In the genomic region with DNA sequence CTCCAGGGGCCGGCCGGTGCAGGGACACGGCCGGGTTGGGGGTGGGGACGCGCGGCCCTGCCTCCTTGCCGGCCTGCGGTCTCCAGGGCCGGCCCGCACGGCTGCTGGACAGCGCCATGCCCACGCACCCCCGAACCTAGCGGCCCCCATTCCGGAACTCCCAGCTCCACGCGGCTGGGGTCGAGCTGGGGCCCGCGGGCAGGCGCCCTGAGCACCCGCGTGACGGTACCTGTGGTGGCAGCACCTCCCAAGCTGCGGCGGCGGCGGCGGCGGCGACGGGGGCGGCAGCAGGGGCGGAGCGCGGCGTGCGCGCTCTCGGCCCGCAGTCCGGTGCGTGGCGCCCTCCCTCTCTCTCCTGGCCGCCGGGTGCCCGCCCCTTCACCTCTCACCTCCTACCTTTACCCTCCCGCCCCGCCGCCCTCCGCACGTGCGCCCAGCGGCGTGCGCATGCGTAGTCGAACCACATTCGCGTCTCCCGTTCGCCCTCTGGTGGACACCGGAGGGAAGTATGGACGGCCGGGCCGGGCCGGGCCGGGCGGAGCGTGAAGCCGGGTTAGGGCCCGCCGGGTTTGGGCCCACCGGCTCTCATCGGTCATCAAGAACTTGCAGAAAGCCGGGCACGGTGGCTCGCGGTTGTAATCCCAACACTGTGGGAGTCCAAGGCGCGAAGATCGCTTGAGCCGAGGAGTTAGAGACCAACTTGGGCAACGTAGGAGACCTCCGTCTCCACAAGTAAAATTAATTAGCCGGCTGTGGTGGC, we compare ENCODE assay signal across 1 cellular context.
TF ChIP-seq lines count a peak whose summit lies in the region.

A gene (minus strand): TSS at position 372 of the 760 bp plus-strand sequence. CDS start 32,948 bp downstream, outside the sequence.

TF ChIP-seq in HepG2, 621 proteins besides CTCF, POLR2A, EP300 and RAD21 (continued from another document and continues in another):
- TF ChIP-seq HNF4G (IDR thresholded peaks at IDR 0.05; ENCODE audit: borderline replicate concordance, low read depth, low read length), result peak; percentile 34; the same call in 1 of the 2 replicates
- TF ChIP-seq HNF4G (CRISPR knock-in tag; IDR thresholded peaks at IDR 0.05; ENCODE audit: borderline replicate concordance, low read depth), result no peak; the same call in 1 of the 2 replicates
- TF ChIP-seq ZNF224 (CRISPR knock-in tag; IDR thresholded peaks at IDR 0.05), result peak; percentile 60; the same call in 1 of the 2 replicates
- TF ChIP-seq, protein P1, sequence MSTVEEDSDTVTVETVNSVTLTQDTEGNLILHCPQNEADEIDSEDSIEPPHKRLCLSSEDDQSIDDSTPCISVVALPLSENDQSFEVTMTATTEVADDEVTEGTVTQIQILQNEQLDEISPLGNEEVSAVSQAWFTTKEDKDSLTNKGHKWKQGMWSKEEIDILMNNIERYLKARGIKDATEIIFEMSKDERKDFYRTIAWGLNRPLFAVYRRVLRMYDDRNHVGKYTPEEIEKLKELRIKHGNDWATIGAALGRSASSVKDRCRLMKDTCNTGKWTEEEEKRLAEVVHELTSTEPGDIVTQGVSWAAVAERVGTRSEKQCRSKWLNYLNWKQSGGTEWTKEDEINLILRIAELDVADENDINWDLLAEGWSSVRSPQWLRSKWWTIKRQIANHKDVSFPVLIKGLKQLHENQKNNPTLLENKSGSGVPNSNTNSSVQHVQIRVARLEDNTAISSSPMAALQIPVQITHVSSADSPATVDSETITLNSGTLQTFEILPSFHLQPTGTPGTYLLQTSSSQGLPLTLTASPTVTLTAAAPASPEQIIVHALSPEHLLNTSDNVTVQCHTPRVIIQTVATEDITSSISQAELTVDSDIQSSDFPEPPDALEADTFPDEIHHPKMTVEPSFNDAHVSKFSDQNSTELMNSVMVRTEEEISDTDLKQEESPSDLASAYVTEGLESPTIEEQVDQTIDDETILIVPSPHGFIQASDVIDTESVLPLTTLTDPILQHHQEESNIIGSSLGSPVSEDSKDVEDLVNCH (CRISPR knock-in tag; IDR thresholded peaks at IDR 0.05), result no peak
- no peak for TF ChIP-seq SOX13 (IDR thresholded peaks at IDR 0.05)
- peak in 1 of 2 experiments; percentile 70; a peak in 1 of 4 replicates for TF ChIP-seq SOX13 (CRISPR knock-in tag; conservative IDR thresholded peaks at IDR 0.05 in 1 of 2, IDR thresholded peaks at IDR 0.05 in 1 of 2)
- 0 out of 2 replicates have a peak, but pooled peaks have one; percentile 66 for TF ChIP-seq ZNF572 (CRISPR knock-in tag; IDR thresholded peaks at IDR 0.05)
- no peak for TF ChIP-seq ZNF121 (CRISPR knock-in tag; IDR thresholded peaks at IDR 0.05)
- TF ChIP-seq, protein P2, sequence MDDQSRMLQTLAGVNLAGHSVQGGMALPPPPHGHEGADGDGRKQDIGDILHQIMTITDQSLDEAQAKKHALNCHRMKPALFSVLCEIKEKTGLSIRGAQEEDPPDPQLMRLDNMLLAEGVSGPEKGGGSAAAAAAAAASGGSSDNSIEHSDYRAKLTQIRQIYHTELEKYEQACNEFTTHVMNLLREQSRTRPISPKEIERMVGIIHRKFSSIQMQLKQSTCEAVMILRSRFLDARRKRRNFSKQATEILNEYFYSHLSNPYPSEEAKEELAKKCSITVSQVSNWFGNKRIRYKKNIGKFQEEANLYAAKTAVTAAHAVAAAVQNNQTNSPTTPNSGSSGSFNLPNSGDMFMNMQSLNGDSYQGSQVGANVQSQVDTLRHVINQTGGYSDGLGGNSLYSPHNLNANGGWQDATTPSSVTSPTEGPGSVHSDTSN (CRISPR knock-in tag; IDR thresholded peaks at IDR 0.05; ENCODE audit: borderline replicate concordance), result no peak
- peak; percentile 67; the same call in 1 of the 2 replicates for TF ChIP-seq ZNF441 (CRISPR knock-in tag; IDR thresholded peaks at IDR 0.05; ENCODE audit: borderline replicate concordance)
- TF ChIP-seq THAP11 (CRISPR knock-in tag; IDR thresholded peaks at IDR 0.05), result peak; percentile 95
- peak; percentile 43; the same call in 1 of the 2 replicates for TF ChIP-seq HMG20A (CRISPR knock-in tag; IDR thresholded peaks at IDR 0.05; ENCODE audit: borderline replicate concordance)
- TF ChIP-seq EED (CRISPR knock-in tag; IDR thresholded peaks at IDR 0.05), result no peak
- TF ChIP-seq GATA4 (IDR thresholded peaks at IDR 0.05; ENCODE audit: borderline replicate concordance, low read depth), result no peak
- TF ChIP-seq CBX2 (IDR thresholded peaks at IDR 0.05; ENCODE audit: low read depth, low read length), result no peak
- TF ChIP-seq CBX2 (CRISPR knock-in tag; IDR thresholded peaks at IDR 0.05; ENCODE audit: low read depth), result peak; percentile 40; the same call in 1 of the 2 replicates
- TF ChIP-seq, protein P3, sequence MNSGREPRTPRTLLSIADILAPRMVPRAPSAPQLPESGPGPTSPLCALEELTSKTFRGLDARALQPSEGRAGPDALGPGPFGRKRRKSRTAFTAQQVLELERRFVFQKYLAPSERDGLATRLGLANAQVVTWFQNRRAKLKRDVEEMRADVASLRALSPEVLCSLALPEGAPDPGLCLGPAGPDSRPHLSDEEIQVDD (CRISPR knock-in tag; IDR thresholded peaks at IDR 0.05; ENCODE audit: borderline replicate concordance), result no peak; the same call in 1 of the 2 replicates
- TF ChIP-seq ZNF841 (CRISPR knock-in tag; IDR thresholded peaks at IDR 0.05; ENCODE audit: borderline replicate concordance), result no peak
- TF ChIP-seq MAFF (IDR thresholded peaks at IDR 0.05; ENCODE audit: low read depth, low read length), result no peak
- TF ChIP-seq MBNL3 (CRISPR knock-in tag; conservative IDR thresholded peaks at IDR 0.05), result no peak
- TF ChIP-seq MED13 (CRISPR knock-in tag; IDR thresholded peaks at IDR 0.05), result no peak
- TF ChIP-seq FOXM1 (CRISPR knock-in tag; IDR thresholded peaks at IDR 0.05), result no peak
- peak; percentile 87; the same call in 1 of the 2 replicates for TF ChIP-seq ZNF749 (CRISPR knock-in tag; IDR thresholded peaks at IDR 0.05; ENCODE audit: borderline replicate concordance)
- TF ChIP-seq, protein P4, sequence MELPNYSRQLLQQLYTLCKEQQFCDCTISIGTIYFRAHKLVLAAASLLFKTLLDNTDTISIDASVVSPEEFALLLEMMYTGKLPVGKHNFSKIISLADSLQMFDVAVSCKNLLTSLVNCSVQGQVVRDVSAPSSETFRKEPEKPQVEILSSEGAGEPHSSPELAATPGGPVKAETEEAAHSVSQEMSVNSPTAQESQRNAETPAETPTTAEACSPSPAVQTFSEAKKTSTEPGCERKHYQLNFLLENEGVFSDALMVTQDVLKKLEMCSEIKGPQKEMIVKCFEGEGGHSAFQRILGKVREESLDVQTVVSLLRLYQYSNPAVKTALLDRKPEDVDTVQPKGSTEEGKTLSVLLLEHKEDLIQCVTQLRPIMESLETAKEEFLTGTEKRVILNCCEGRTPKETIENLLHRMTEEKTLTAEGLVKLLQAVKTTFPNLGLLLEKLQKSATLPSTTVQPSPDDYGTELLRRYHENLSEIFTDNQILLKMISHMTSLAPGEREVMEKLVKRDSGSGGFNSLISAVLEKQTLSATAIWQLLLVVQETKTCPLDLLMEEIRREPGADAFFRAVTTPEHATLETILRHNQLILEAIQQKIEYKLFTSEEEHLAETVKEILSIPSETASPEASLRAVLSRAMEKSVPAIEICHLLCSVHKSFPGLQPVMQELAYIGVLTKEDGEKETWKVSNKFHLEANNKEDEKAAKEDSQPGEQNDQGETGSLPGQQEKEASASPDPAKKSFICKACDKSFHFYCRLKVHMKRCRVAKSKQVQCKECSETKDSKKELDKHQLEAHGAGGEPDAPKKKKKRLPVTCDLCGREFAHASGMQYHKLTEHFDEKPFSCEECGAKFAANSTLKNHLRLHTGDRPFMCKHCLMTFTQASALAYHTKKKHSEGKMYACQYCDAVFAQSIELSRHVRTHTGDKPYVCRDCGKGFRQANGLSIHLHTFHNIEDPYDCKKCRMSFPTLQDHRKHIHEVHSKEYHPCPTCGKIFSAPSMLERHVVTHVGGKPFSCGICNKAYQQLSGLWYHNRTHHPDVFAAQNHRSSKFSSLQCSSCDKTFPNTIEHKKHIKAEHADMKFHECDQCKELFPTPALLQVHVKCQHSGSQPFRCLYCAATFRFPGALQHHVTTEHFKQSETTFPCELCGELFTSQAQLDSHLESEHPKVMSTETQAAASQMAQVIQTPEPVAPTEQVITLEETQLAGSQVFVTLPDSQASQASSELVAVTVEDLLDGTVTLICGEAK (IDR thresholded peaks at IDR 0.05), result no peak
- TF ChIP-seq, protein P4 (CRISPR knock-in tag; IDR thresholded peaks at IDR 0.05), result peak; percentile 49; the same call in 1 of the 2 replicates
- TF ChIP-seq, protein P5, sequence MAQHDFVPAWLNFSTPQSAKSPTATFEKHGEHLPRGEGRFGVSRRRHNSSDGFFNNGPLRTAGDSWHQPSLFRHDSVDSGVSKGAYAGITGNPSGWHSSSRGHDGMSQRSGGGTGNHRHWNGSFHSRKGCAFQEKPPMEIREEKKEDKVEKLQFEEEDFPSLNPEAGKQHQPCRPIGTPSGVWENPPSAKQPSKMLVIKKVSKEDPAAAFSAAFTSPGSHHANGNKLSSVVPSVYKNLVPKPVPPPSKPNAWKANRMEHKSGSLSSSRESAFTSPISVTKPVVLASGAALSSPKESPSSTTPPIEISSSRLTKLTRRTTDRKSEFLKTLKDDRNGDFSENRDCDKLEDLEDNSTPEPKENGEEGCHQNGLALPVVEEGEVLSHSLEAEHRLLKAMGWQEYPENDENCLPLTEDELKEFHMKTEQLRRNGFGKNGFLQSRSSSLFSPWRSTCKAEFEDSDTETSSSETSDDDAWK (CRISPR knock-in tag; IDR thresholded peaks at IDR 0.05), result no peak
- TF ChIP-seq ZNF773 (CRISPR knock-in tag; IDR thresholded peaks at IDR 0.05; ENCODE audit: borderline replicate concordance), result 0 out of 2 replicates have a peak, but pooled peaks have one; percentile 41
- TF ChIP-seq RFXANK (CRISPR knock-in tag; IDR thresholded peaks at IDR 0.05), result no peak
- TF ChIP-seq ZNF598 (CRISPR knock-in tag; IDR thresholded peaks at IDR 0.05; ENCODE audit: borderline replicate concordance), result no peak
- TF ChIP-seq ARHGAP35 (CRISPR knock-in tag; IDR thresholded peaks at IDR 0.05; ENCODE audit: borderline replicate concordance), result no peak; the same call in 1 of the 2 replicates
- TF ChIP-seq JUND (CRISPR knock-in tag; IDR thresholded peaks at IDR 0.05), result no peak
- peak; percentile 32; the same call in 1 of the 2 replicates for TF ChIP-seq ZKSCAN8 (CRISPR knock-in tag; IDR thresholded peaks at IDR 0.05; ENCODE audit: borderline replicate concordance)
- TF ChIP-seq ZNF7 (CRISPR knock-in tag; IDR thresholded peaks at IDR 0.05), result no peak
- TF ChIP-seq KLF12 (CRISPR knock-in tag; IDR thresholded peaks at IDR 0.05; ENCODE audit: borderline replicate concordance), result no peak
- TF ChIP-seq, protein P6, sequence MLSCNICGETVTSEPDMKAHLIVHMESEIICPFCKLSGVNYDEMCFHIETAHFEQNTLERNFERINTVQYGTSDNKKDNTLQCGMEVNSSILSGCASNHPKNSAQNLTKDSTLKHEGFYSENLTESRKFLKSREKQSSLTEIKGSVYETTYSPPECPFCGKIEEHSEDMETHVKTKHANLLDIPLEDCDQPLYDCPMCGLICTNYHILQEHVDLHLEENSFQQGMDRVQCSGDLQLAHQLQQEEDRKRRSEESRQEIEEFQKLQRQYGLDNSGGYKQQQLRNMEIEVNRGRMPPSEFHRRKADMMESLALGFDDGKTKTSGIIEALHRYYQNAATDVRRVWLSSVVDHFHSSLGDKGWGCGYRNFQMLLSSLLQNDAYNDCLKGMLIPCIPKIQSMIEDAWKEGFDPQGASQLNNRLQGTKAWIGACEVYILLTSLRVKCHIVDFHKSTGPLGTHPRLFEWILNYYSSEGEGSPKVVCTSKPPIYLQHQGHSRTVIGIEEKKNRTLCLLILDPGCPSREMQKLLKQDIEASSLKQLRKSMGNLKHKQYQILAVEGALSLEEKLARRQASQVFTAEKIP (CRISPR knock-in tag; IDR thresholded peaks at IDR 0.05; ENCODE audit: borderline replicate concordance), result no peak
- peak; percentile 84 for TF ChIP-seq RELA (CRISPR knock-in tag; IDR thresholded peaks at IDR 0.05)
- TF ChIP-seq, protein P7, sequence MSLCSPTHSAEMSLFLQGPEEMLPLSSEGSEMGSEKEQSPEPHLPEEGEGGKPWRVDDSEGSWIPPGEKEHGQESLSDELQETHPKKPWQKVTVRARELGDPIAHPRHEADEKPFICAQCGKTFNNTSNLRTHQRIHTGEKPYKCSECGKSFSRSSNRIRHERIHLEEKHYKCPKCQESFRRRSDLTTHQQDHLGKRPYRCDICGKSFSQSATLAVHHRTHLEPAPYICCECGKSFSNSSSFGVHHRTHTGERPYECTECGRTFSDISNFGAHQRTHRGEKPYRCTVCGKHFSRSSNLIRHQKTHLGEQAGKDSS (CRISPR knock-in tag; IDR thresholded peaks at IDR 0.05; ENCODE audit: borderline replicate concordance, low read depth), result no peak
- TF ChIP-seq ISL2 (CRISPR knock-in tag; IDR thresholded peaks at IDR 0.05), result 0 out of 2 replicates have a peak, but pooled peaks have one; percentile 33
- peak; percentile 58; the same call in 1 of the 2 replicates for TF ChIP-seq ZZZ3 (CRISPR knock-in tag; IDR thresholded peaks at IDR 0.05; ENCODE audit: borderline replicate concordance)
- TF ChIP-seq NRL (CRISPR knock-in tag; IDR thresholded peaks at IDR 0.05; ENCODE audit: borderline replicate concordance), result peak; percentile 49
- peak; percentile 29; the same call in 1 of the 2 replicates for TF ChIP-seq ZBTB20 (CRISPR knock-in tag; IDR thresholded peaks at IDR 0.05; ENCODE audit: borderline replicate concordance, low read depth)
- TF ChIP-seq HIVEP1 (CRISPR knock-in tag; IDR thresholded peaks at IDR 0.05), result no peak; the same call in 1 of the 2 replicates
- peak; percentile 92 for TF ChIP-seq ZBTB38 (CRISPR knock-in tag; IDR thresholded peaks at IDR 0.05)
